ENCODE assay signal across 17 cellular contexts in genomic region chr3:50549226-50549625, GRCh38.
"Had no signal": no experiment of that assay in that cellular context is flagged by ENCODE, and none has a peak within 500 bp of the region (broad histone marks: within the 10 kb centered on the region; RNA-seq: fewer than 3 reads in every experiment).

No MANE protein-coding gene starts in this region.

- H3K27ac Mint-ChIP-seq: activated CD4-positive, alpha-beta memory T cell treated with anti-CD3 and anti-CD28 coated beads for 36 hours; activated CD4-positive, alpha-beta T cell treated with anti-CD3 and anti-CD28 coated beads, Interleukin-2, amount 10 ng/mL, durations not matched to agents 7 days and 5 days; activated naive CD4-positive, alpha-beta T cell treated with anti-CD3 and anti-CD28 coated beads for 36 hours; activated naive CD8-positive, alpha-beta T cell; T-helper 1 cell treated with Interleukin-12 subunit alpha and Interleukin-12 subunit beta and Interleukin-4 antibody, amounts not matched to agents 30 μg/mL and 1 μg/mL, for 36 hours had no signal

- H3K9me3 ChIP-seq: MG63 had no signal

- H3K36me3 Mint-ChIP-seq: activated CD4-positive, alpha-beta memory T cell treated with anti-CD3 and anti-CD28 coated beads for 36 hours; activated naive CD8-positive, alpha-beta T cell had no signal

- H3K4me3 Mint-ChIP-seq: activated CD4-positive, alpha-beta memory T cell treated with anti-CD3 and anti-CD28 coated beads for 36 hours; activated CD4-positive, alpha-beta T cell treated with anti-CD3 and anti-CD28 coated beads, Interleukin-2, amount 10 ng/mL, durations not matched to agents 7 days and 5 days; activated naive CD4-positive, alpha-beta T cell treated with anti-CD3 and anti-CD28 coated beads for 36 hours; activated naive CD8-positive, alpha-beta T cell; activated T-cell treated with anti-CD3 and anti-CD28 coated beads, Interleukin-2, amount 50 U/mL, for 4 hours; T-helper 1 cell treated with Interleukin-12 subunit alpha and Interleukin-12 subunit beta and Interleukin-4 antibody, amounts not matched to agents 30 μg/mL and 1 μg/mL, for 36 hours had no signal

- H3K36me3 ChIP-seq: MG63 had no signal

- H3K9me3 Mint-ChIP-seq: activated CD4-positive, alpha-beta memory T cell treated with anti-CD3 and anti-CD28 coated beads for 36 hours; activated CD4-positive, alpha-beta T cell treated with anti-CD3 and anti-CD28 coated beads, Interleukin-2, amount 10 ng/mL, durations not matched to agents 7 days and 5 days; activated naive CD4-positive, alpha-beta T cell treated with anti-CD3 and anti-CD28 coated beads for 36 hours; activated T-cell treated with anti-CD3 and anti-CD28 coated beads, Interleukin-2, amount 50 U/mL, for 4 hours; T-helper 1 cell treated with Interleukin-12 subunit alpha and Interleukin-12 subunit beta and Interleukin-4 antibody, amounts not matched to agents 30 μg/mL and 1 μg/mL, for 36 hours had no signal

- H3K27me3 ChIP-seq: MG63 had no signal

- H3K4me3 ChIP-seq: MG63 had no signal

- DNase-seq: activated CD4-positive, alpha-beta memory T cell treated with anti-CD3 and anti-CD28 coated beads for 36 hours; activated CD4-positive, alpha-beta T cell treated with anti-CD3 and anti-CD28 coated beads, Interleukin-2, amount 10 ng/mL, durations not matched to agents 7 days and 5 days; activated CD4-positive, CD25-positive, alpha-beta regulatory T cell treated with anti-CD3 and anti-CD28 coated beads, Interleukin-2, amount 50 U/mL, for 72 hours; activated CD8-positive, alpha-beta memory T cell treated with anti-CD3 and anti-CD28 coated beads for 24 hours; activated effector memory CD4-positive, alpha-beta T cell treated with anti-CD3 and anti-CD28 coated beads, Interleukin-2, amount 50 U/mL, for 16 hours; activated naive CD4-positive, alpha-beta T cell treated with anti-CD3 and anti-CD28 coated beads for 36 hours; activated T-cell treated with anti-CD3 and anti-CD28 coated beads, Interleukin-2, amount 50 U/mL, for 4 hours; KG1; NCI-H1105; NCI-H1436; NCI-H1694 treated with DMSO at 0.1 percent for 48 hours; NCI-H2029 treated with DMSO at 0.1 percent for 48 hours; NCI-H510A treated with DMSO at 0.1 percent for 48 hours; SHP77 had no signal

- H3K27me3 Mint-ChIP-seq: activated CD4-positive, alpha-beta memory T cell treated with anti-CD3 and anti-CD28 coated beads for 36 hours; activated CD4-positive, alpha-beta T cell treated with anti-CD3 and anti-CD28 coated beads, Interleukin-2, amount 10 ng/mL, durations not matched to agents 7 days and 5 days; activated naive CD8-positive, alpha-beta T cell had no signal
